Comparison of ENCODE assay signal across 20 cellular contexts in genomic region chr1:70112838-70113237, GRCh38.
DNase-seq lines count a peak whose midpoint lies in the region; ATAC-seq, FAIRE-seq and TF ChIP-seq lines count a peak whose summit lies in the region.
"Had no signal": no experiment of that assay in that cellular context is flagged by ENCODE, and none has a peak within 500 bp of the region (broad histone marks: within the 10 kb centered on the region; RNA-seq: fewer than 3 reads in every experiment).

No MANE protein-coding gene starts in this region.

- H3K4me3 ChIP-seq in HepG2 (replicated peaks in 1 of 3; ENCODE audit: insufficient read depth in 1 of 3, low read depth in 2 of 3, low read length in 3 of 3) (no peak overlapping the region), right lobe of liver (no peak overlapping the region), OCI-LY7 (ENCODE audit: low read depth, low read length, poor library complexity, severe bottlenecking) (no peak overlapping the region), choroid plexus epithelial cell (ENCODE audit: low read depth, low read length) (no peak overlapping the region)
- H3K4me3 ChIP-seq: uterus had no signal

- H3K27ac ChIP-seq in HepG2 (ENCODE audit: extremely low read length, insufficient read depth, low read length) (no peak overlapping the region), right lobe of liver (no peak overlapping the region), OCI-LY7 (ENCODE audit: low read depth, low read length, poor library complexity, severe bottlenecking) (no peak overlapping the region)
- H3K27ac ChIP-seq: neutrophil, uterus had no signal

- TF ChIP-seq POLR2A in HepG2 (IDR thresholded peaks at IDR 0.05; ENCODE audit: insufficient read depth in 1 of 2, low read depth in 2 of 2, low read length in 2 of 2), result no peak
- TF ChIP-seq POLR2A in right lobe of liver (IDR thresholded peaks at IDR 0.05), result no peak

- H3K36me3 ChIP-seq in HepG2 (replicated peaks in 1 of 2; ENCODE audit: control insufficient read depth in 1 of 2, insufficient read depth in 2 of 2, low read length in 2 of 2) (no peaks in the 10 kb centered on the region), right lobe of liver (no peaks in the 10 kb centered on the region), OCI-LY7 (ENCODE audit: insufficient read depth, low read length) (no peaks in the 10 kb centered on the region)
- H3K36me3 ChIP-seq: neutrophil, uterus had no signal

- no peaks in the 10 kb centered on the region for H3K79me2 ChIP-seq in HepG2 (ENCODE audit: insufficient read depth, low read length)
- no peaks in the 10 kb centered on the region for H3K79me2 ChIP-seq in OCI-LY7 (ENCODE audit: insufficient read depth, low read depth, low read length)

- intact Hi-C loops in HepG2 (cut with micrococcal nuclease; ENCODE audit: unreplicated experiment) (no loop called here), right lobe of liver (cut with DNase I) (no loop called here), OCI-LY7 (cut with micrococcal nuclease; ENCODE audit: unreplicated experiment) (no loop called here)

- TF ChIP-seq EP300 in HepG2 (IDR thresholded peaks at IDR 0.05; ENCODE audit: low read depth in 2 of 2, low read length in 2 of 2), result no peak
- TF ChIP-seq EP300 in HepG2 (CRISPR knock-in tag; IDR thresholded peaks at IDR 0.05; ENCODE audit: borderline replicate concordance), result no peak

- H3K9me3 ChIP-seq in HepG2 (ENCODE audit: low read length), result no peaks in the 10 kb centered on the region
- H3K9me3 ChIP-seq in right lobe of liver, result no peaks in the 10 kb centered on the region
- no peaks in the 10 kb centered on the region for H3K9me3 ChIP-seq in OCI-LY7 (ENCODE audit: low read length)
- H3K9me3 ChIP-seq: neutrophil, uterus had no signal

- in situ Hi-C loops in HepG2 (cut with HindIII; ENCODE audit: extremely low pct_ligation_motif_present, low pct_unique_long_range_greater_than_20kb), result no loop called here

- H3K9me2 ChIP-seq in OCI-LY7 (ENCODE audit: insufficient read depth, low read length), result no peaks in the 10 kb centered on the region

- CTCF ChIA-PET in HepG2 (lab: Yijun Ruan, JAX; ENCODE audit: low intra/inter-chr PET ratio, low total read pairs), result no interaction called here
- CTCF ChIA-PET in OCI-LY7 (lab: Charles Lee; ENCODE audit: unreplicated experiment), result no interaction called here

- FAIRE-seq in HepG2 (lab: Jason Lieb, UNC), result no peak

- H2AFZ ChIP-seq in HepG2 (ENCODE audit: low read length) (no peak overlapping the region), OCI-LY7 (ENCODE audit: low read length) (no peak overlapping the region)

- POLR2A ChIA-PET in HepG2 (lab: Yijun Ruan, JAX), result no interaction called here
- POLR2A ChIA-PET in OCI-LY7 (lab: Charles Lee), result interaction anchor here (0.6 to 0.7 kb wide), 2 partner anchors 346 to 759 kb away, joined by 3 to 4 read pairs; no protein-coding TSS in a partner anchor

- no peak for DNase-seq in HepG2 (ENCODE audit: low spot score)
- no peak for DNase-seq in right lobe of liver
- DNase-seq in OCI-LY7 (ENCODE audit: low spot score), result no peak
- no peak for DNase-seq in choroid plexus epithelial cell (ENCODE audit: low read depth)
- no peak for DNase-seq in activated effector memory CD4-positive, alpha-beta T cell treated with anti-CD3 and anti-CD28 coated beads, Interleukin-2, amount 50 U/mL, for 16 hours
- no peak for DNase-seq in SKM-1 (lab: John Stamatoyannopoulos, UW; ENCODE audit: unreplicated experiment)
- no peak for DNase-seq in mucosa of gallbladder (ENCODE audit: low spot score)
- DNase-seq: activated CD4-positive, alpha-beta T cell treated with anti-CD3 and anti-CD28 coated beads, Interleukin-2, amount 50 U/mL, for 1 hour; GDM1; hippocampal formation; Karpas-422; left cardiac atrium; NCI-H1436 treated with DMSO at 0.1 percent for 48 hours; NCI-H2227 treated with DMSO at 0.1 percent for 48 hours; right cardiac atrium; stimulated activated naive CD8-positive, alpha-beta T cell treated with anti-CD3 and anti-CD28 coated beads, Interleukin-15, amount 100 ng/mL, for 72 hours; T-helper 9 cell; uterus had no signal

- no TSS peak for BruUV-seq in HepG2 (replicated peaks; lab: Mats Ljungman, UMichigan)
- BruUV-seq in OCI-LY7 (replicated peaks; lab: Mats Ljungman, UMichigan), result no TSS peak

- H4K20me1 ChIP-seq in HepG2 (ENCODE audit: insufficient read depth, low read length) (no peaks in the 10 kb centered on the region), OCI-LY7 (ENCODE audit: insufficient read depth, low read length) (no peaks in the 10 kb centered on the region)

- no peak overlapping the region for H3K9ac ChIP-seq in HepG2 (ENCODE audit: insufficient read depth, low read depth, low read length)

- no peak overlapping the region for H3K4me2 ChIP-seq in HepG2 (ENCODE audit: low read depth, low read length)
- H3K4me2 ChIP-seq in OCI-LY7 (ENCODE audit: low read length), result no peak overlapping the region

- H3K4me1 ChIP-seq in HepG2 (ENCODE audit: insufficient read depth, low read length) (no peaks in the 10 kb centered on the region), right lobe of liver (no peaks in the 10 kb centered on the region), OCI-LY7 (ENCODE audit: insufficient read depth, low read length, poor library complexity, severe bottlenecking) (no peaks in the 10 kb centered on the region)
- H3K4me1 ChIP-seq: uterus had no signal

- 12% methylated on average over 5 of the region's 5 CpGs for WGBS in HepG2 (ENCODE audit: low lambda C conversion rate)
- WGBS in right lobe of liver (ENCODE audit: insufficient coverage, low coverage, low lambda C conversion rate, missing lambda C conversion rate), result 66% methylated on average over 5 of the region's 5 CpGs

- no peaks in the 10 kb centered on the region for H3K27me3 ChIP-seq in HepG2 (ENCODE audit: control insufficient read depth in 1 of 2, insufficient read depth in 2 of 2, low read length in 2 of 2)
- no peaks in the 10 kb centered on the region for H3K27me3 ChIP-seq in right lobe of liver
- H3K27me3 ChIP-seq: neutrophil, uterus had no signal

- TF ChIP-seq RAD21 in HepG2 (CRISPR knock-in tag; IDR thresholded peaks at IDR 0.05), result no peak

- 0 out of 2 replicates have a peak, but pooled peaks have one; percentile 22 for TF ChIP-seq CTCF in HepG2 (CRISPR knock-in tag; IDR thresholded peaks at IDR 0.05)
- TF ChIP-seq CTCF in right lobe of liver (IDR thresholded peaks at IDR 0.05), result no peak
- TF ChIP-seq CTCF in OCI-LY7 (conservative IDR thresholded peaks at IDR 0.05; ENCODE audit: low read length), result peak; percentile 68
- TF ChIP-seq CTCF in choroid plexus epithelial cell (conservative IDR thresholded peaks at IDR 0.05; ENCODE audit: low read depth, low read length), result peak; percentile 2

- ATAC-seq in HepG2 (peak; percentile 57; the same call in 2 of the 3 replicates), right lobe of liver (no peak), GM18868 (IDR thresholded peaks at IDR 0.05; ENCODE audit: unreplicated experiment) (no peak)
- ATAC-seq: left cardiac atrium; right cardiac atrium; stimulated activated naive CD8-positive, alpha-beta T cell treated with anti-CD3 and anti-CD28 coated beads, Interleukin-15, amount 100 ng/mL, for 72 hours had no signal

TF ChIP-seq in HepG2, 621 proteins besides CTCF, POLR2A, EP300 and RAD21 (continues in another document):
- TF ChIP-seq ZNF704 (CRISPR knock-in tag; IDR thresholded peaks at IDR 0.05; ENCODE audit: borderline replicate concordance), result no peak
- TF ChIP-seq PRDM15 (CRISPR knock-in tag; IDR thresholded peaks at IDR 0.05), result no peak
- TF ChIP-seq KDM5B (CRISPR knock-in tag; IDR thresholded peaks at IDR 0.05; ENCODE audit: borderline replicate concordance), result no peak
- no peak for TF ChIP-seq MAF1 (CRISPR knock-in tag; IDR thresholded peaks at IDR 0.05; ENCODE audit: borderline replicate concordance)
- no peak for TF ChIP-seq RELA (CRISPR knock-in tag; IDR thresholded peaks at IDR 0.05)
- no peak for TF ChIP-seq ZMYM3 (CRISPR knock-in tag; IDR thresholded peaks at IDR 0.05)
- no peak for TF ChIP-seq KDM6A (CRISPR knock-in tag; IDR thresholded peaks at IDR 0.05; ENCODE audit: low read depth)
- no peak for TF ChIP-seq PHF21A (CRISPR knock-in tag; IDR thresholded peaks at IDR 0.05)
- no peak for TF ChIP-seq CHD4 (IDR thresholded peaks at IDR 0.05; ENCODE audit: borderline replicate concordance, low read length)
- TF ChIP-seq ZNF530 (CRISPR knock-in tag; IDR thresholded peaks at IDR 0.05; ENCODE audit: low read depth), result no peak
- TF ChIP-seq RFXANK (CRISPR knock-in tag; IDR thresholded peaks at IDR 0.05), result no peak

Comparison
In these comparisons a context has a peak if more than half of its experiments do, and no peak if none do; other contexts are left out.
1. CTCF ChIP-seq: peak in HepG2 (single experiment), OCI-LY7 (single experiment) and choroid plexus epithelial cell (single experiment); none in right lobe of liver (0 of 4).